Comparison of ENCODE assay signal across 1 cellular context in genomic region chr20:54140927-54141566, GRCh38.
TF ChIP-seq lines count a peak whose summit lies in the region.

No MANE protein-coding gene starts in this region.

TF ChIP-seq in IMR-90, 13 proteins besides CTCF, POLR2A, EP300 and RAD21 (continued from another document):
- TF ChIP-seq ELK1 (IDR thresholded peaks at IDR 0.05; ENCODE audit: borderline replicate concordance, low read depth, low read length) (no peak), RCOR1 (IDR thresholded peaks at IDR 0.05; ENCODE audit: insufficient replicate concordance, low read length) (no peak), FOS (IDR thresholded peaks at IDR 0.05; ENCODE audit: low read depth, low read length) (no peak)
